23 cellular contexts compared by ENCODE assay signal in genomic region chr20:37797669-37798175, GRCh38.
"Had no signal": no experiment of that assay in that cellular context is flagged by ENCODE, and none has a peak within 500 bp of the region (broad histone marks: within the 10 kb centered on the region; RNA-seq: fewer than 3 reads in every experiment).

No MANE protein-coding gene starts in this region.

- H3K4me3 Mint-ChIP-seq: activated CD4-positive, alpha-beta T cell treated with anti-CD3 and anti-CD28 coated beads, Interleukin-2, amount 10 ng/mL, durations not matched to agents 7 days and 5 days; activated CD8-positive, alpha-beta T cell treated with anti-CD3 and anti-CD28 coated beads, Interleukin-2, amount 10 ng/mL, durations not matched to agents 7 days and 5 days; activated naive CD4-positive, alpha-beta T cell treated with anti-CD3 and anti-CD28 coated beads, Interleukin-2, amount 10 ng/mL, durations not matched to agents 7 days and 5 days; activated naive CD8-positive, alpha-beta T cell treated with anti-CD3 and anti-CD28 coated beads, Interleukin-2, amount 50 U/mL, for 24 hours; stimulated activated naive CD8-positive, alpha-beta T cell treated with anti-CD3 and anti-CD28 coated beads, Interleukin-15, Interleukin-2, amounts not matched to agents 100 ng/mL and 50 ng/mL, for 24 hours; T-cell had no signal

- ATAC-seq: activated CD4-positive, CD25-positive, alpha-beta regulatory T cell treated with anti-CD3 and anti-CD28 coated beads, Interleukin-2, amount 50 U/mL, for 24 hours; activated CD8-positive, alpha-beta T cell treated with anti-CD3 and anti-CD28 coated beads, Interleukin-2, amount 10 ng/mL, durations not matched to agents 7 days and 5 days; activated naive CD8-positive, alpha-beta T cell treated with anti-CD3 and anti-CD28 coated beads, Interleukin-2, amount 50 U/mL, for 24 hours; T-cell had no signal

- H3K27me3 Mint-ChIP-seq: activated CD4-positive, alpha-beta T cell treated with anti-CD3 and anti-CD28 coated beads, Interleukin-2, amount 10 ng/mL, durations not matched to agents 7 days and 5 days; activated naive CD4-positive, alpha-beta T cell treated with anti-CD3 and anti-CD28 coated beads, Interleukin-2, amount 10 ng/mL, durations not matched to agents 7 days and 5 days; activated naive CD8-positive, alpha-beta T cell treated with anti-CD3 and anti-CD28 coated beads, Interleukin-2, amount 50 U/mL, for 24 hours; stimulated activated naive CD8-positive, alpha-beta T cell treated with anti-CD3 and anti-CD28 coated beads, Interleukin-15, Interleukin-2, amounts not matched to agents 100 ng/mL and 50 ng/mL, for 24 hours; T-cell had no signal

- H3K36me3 ChIP-seq: colonic mucosa, vagina had no signal

- H3K4me1 Mint-ChIP-seq: activated CD4-positive, alpha-beta T cell treated with anti-CD3 and anti-CD28 coated beads, Interleukin-2, amount 10 ng/mL, durations not matched to agents 7 days and 5 days; activated naive CD4-positive, alpha-beta T cell treated with anti-CD3 and anti-CD28 coated beads, Interleukin-2, amount 10 ng/mL, durations not matched to agents 7 days and 5 days; activated naive CD8-positive, alpha-beta T cell treated with anti-CD3 and anti-CD28 coated beads, Interleukin-2, amount 50 U/mL, for 24 hours; T-cell had no signal

- H3K9me3 Mint-ChIP-seq: activated CD4-positive, alpha-beta T cell treated with anti-CD3 and anti-CD28 coated beads, Interleukin-2, amount 10 ng/mL, durations not matched to agents 7 days and 5 days; activated naive CD4-positive, alpha-beta T cell treated with anti-CD3 and anti-CD28 coated beads, Interleukin-2, amount 10 ng/mL, durations not matched to agents 7 days and 5 days; activated naive CD8-positive, alpha-beta T cell treated with anti-CD3 and anti-CD28 coated beads, Interleukin-2, amount 50 U/mL, for 24 hours; stimulated activated naive CD8-positive, alpha-beta T cell treated with anti-CD3 and anti-CD28 coated beads, Interleukin-15, Interleukin-2, amounts not matched to agents 100 ng/mL and 50 ng/mL, for 24 hours; T-cell had no signal

- H3K9me3 ChIP-seq: colonic mucosa, right atrium auricular region, suprapubic skin, vagina had no signal

- DNase-seq: activated CD4-positive, alpha-beta T cell treated with anti-CD3 and anti-CD28 coated beads, Interleukin-2, amount 10 ng/mL, durations not matched to agents 7 days and 5 days; activated CD8-positive, alpha-beta T cell treated with anti-CD3 and anti-CD28 coated beads, Interleukin-2, amount 10 ng/mL, durations not matched to agents 7 days and 5 days; activated effector memory CD4-positive, alpha-beta T cell treated with Interleukin-2 at 50 U/mL for 16 hours; activated naive CD4-positive, alpha-beta T cell treated with anti-CD3 and anti-CD28 coated beads, Interleukin-2, amount 10 ng/mL, durations not matched to agents 7 days and 5 days; activated naive CD8-positive, alpha-beta T cell treated with anti-CD3 and anti-CD28 coated beads, Interleukin-2, amount 50 U/mL, for 24 hours; activated T-cell treated with anti-CD3 and anti-CD28 coated beads, Interleukin-2, amount 50 U/mL, for 48 hours; anterior cingulate cortex; caudate nucleus; colonic mucosa; erythroblast; foreskin melanocyte; head of caudate nucleus; left ventricle myocardium inferior; mammary epithelial cell; stimulated activated CD4-positive, alpha-beta T cell treated with anti-CD3 and anti-CD28 coated beads, Interleukin-2, amount 100 ng/mL, for 24 hours; T-cell; T-helper 9 cell; trophoblast cell had no signal

- H3K4me3 ChIP-seq: colonic mucosa, left ventricle myocardium inferior, right atrium auricular region, suprapubic skin, vagina had no signal

- H3K27ac ChIP-seq: colonic mucosa, left ventricle myocardium inferior, right atrium auricular region, suprapubic skin, vagina had no signal

- H3K27me3 ChIP-seq: colonic mucosa, right atrium auricular region, suprapubic skin, vagina had no signal

- H3K4me1 ChIP-seq: colonic mucosa, right atrium auricular region, suprapubic skin, vagina had no signal

- H3K27ac Mint-ChIP-seq: activated CD4-positive, alpha-beta T cell treated with anti-CD3 and anti-CD28 coated beads, Interleukin-2, amount 10 ng/mL, durations not matched to agents 7 days and 5 days; activated CD8-positive, alpha-beta T cell treated with anti-CD3 and anti-CD28 coated beads, Interleukin-2, amount 10 ng/mL, durations not matched to agents 7 days and 5 days; activated naive CD4-positive, alpha-beta T cell treated with anti-CD3 and anti-CD28 coated beads, Interleukin-2, amount 10 ng/mL, durations not matched to agents 7 days and 5 days; activated naive CD8-positive, alpha-beta T cell treated with anti-CD3 and anti-CD28 coated beads, Interleukin-2, amount 50 U/mL, for 24 hours; stimulated activated naive CD8-positive, alpha-beta T cell treated with anti-CD3 and anti-CD28 coated beads, Interleukin-15, Interleukin-2, amounts not matched to agents 100 ng/mL and 50 ng/mL, for 24 hours; T-cell had no signal
